In the genomic region with DNA sequence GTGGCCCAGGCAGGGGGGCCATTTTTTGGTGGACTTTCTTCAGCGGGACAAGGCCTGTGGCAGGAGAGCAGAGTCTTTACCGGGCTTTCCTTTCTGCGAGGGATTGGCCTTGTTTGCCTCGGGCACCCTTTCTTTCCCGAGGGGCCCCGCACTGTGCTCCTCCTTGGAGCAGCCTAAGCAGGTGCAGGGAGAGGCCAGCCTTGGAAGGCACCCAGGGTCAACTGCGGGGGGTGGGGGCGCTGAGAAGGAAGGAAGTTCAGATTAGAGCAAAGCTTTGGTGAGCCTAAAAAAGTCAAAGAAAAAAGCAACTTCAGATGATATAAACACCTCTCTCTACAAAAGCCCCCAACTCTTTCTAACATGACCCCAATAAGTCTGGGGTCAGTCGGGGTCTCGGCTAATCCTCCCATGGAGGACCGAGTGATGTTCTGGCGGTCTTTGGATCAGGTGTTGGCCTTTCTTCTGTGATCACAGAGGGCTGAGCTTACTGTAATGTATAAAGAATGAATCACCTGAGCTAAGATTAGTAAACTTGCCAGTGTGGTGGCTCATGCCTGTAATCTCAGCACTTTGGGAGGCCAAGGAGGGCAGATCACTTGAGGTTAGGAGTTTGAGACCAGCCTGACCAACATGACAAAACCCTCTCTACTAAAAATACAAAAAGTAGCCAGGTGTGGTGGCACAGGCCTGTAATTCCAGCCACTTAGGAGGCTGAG, we compare ENCODE assay signal across 15 cellular contexts.
"Had no signal": no experiment of that assay in that cellular context is flagged by ENCODE, and none has a peak within 500 bp of the region (broad histone marks: within the 10 kb centered on the region; RNA-seq: fewer than 3 reads in every experiment).

No MANE protein-coding gene starts in this region.

- H3K27me3 ChIP-seq: body of pancreas, hepatocyte, upper lobe of right lung had no signal

- H3K9me3 Mint-ChIP-seq: natural killer cell had no signal

- H3K4me3 ChIP-seq: body of pancreas, hepatocyte, sigmoid colon, upper lobe of right lung had no signal

- ATAC-seq: body of pancreas; left colon; natural killer cell; stimulated activated naive B cell treated with anti-CD40 and anti-IgM and Interleukin-4, amounts not matched to agents 10 μg/mL and 1 μg/mL and 100 μg/mL, for 72 hours; upper lobe of right lung; WTC11 had no signal

- H3K36me3 Mint-ChIP-seq: natural killer cell, WTC11 had no signal

- H3K36me3 ChIP-seq: sigmoid colon, upper lobe of right lung had no signal

- H3K27ac ChIP-seq: body of pancreas, epithelial cell of prostate, hepatocyte, sigmoid colon, upper lobe of right lung had no signal

- H3K27ac Mint-ChIP-seq: activated naive CD8-positive, alpha-beta T cell treated with anti-CD3 and anti-CD28 coated beads, Interleukin-2, amount 10 ng/mL, durations not matched to agents 7 days and 5 days; stimulated activated naive B cell treated with anti-CD40 and anti-IgM and Interleukin-4, amounts not matched to agents 10 μg/mL and 1 μg/mL and 100 μg/mL, for 72 hours had no signal

- DNase-seq: activated CD4-positive, alpha-beta T cell treated with anti-CD3 and anti-CD28 coated beads for 4 hours; activated CD8-positive, alpha-beta memory T cell treated with anti-CD3 and anti-CD28 coated beads, Interleukin-2, amount 50 U/mL, for 48 hours; activated naive CD8-positive, alpha-beta T cell treated with anti-CD3 and anti-CD28 coated beads, Interleukin-2, amount 10 ng/mL, durations not matched to agents 7 days and 5 days; body of pancreas; caudate nucleus; foreskin fibroblast; left colon; natural killer cell; sigmoid colon; stimulated activated CD4-positive, alpha-beta T cell treated with anti-CD3 and anti-CD28 coated beads, Interleukin-4, amount 100 ng/mL, for 4 hours; stimulated activated naive B cell treated with anti-CD40 and anti-IgM and Interleukin-4, amounts not matched to agents 10 μg/mL and 1 μg/mL and 100 μg/mL, for 72 hours; upper lobe of right lung had no signal

- H3K4me1 ChIP-seq: body of pancreas, sigmoid colon had no signal

- H3K4me3 Mint-ChIP-seq: activated naive CD8-positive, alpha-beta T cell treated with anti-CD3 and anti-CD28 coated beads, Interleukin-2, amount 10 ng/mL, durations not matched to agents 7 days and 5 days; natural killer cell; stimulated activated naive B cell treated with anti-CD40 and anti-IgM and Interleukin-4, amounts not matched to agents 10 μg/mL and 1 μg/mL and 100 μg/mL, for 72 hours; WTC11 had no signal

- H3K9me3 ChIP-seq: body of pancreas, sigmoid colon, upper lobe of right lung had no signal

- H3K4me1 Mint-ChIP-seq: activated naive CD8-positive, alpha-beta T cell treated with anti-CD3 and anti-CD28 coated beads, Interleukin-2, amount 10 ng/mL, durations not matched to agents 7 days and 5 days; WTC11 had no signal
